ENCODE assay signal across 9 cellular contexts in the genomic region with DNA sequence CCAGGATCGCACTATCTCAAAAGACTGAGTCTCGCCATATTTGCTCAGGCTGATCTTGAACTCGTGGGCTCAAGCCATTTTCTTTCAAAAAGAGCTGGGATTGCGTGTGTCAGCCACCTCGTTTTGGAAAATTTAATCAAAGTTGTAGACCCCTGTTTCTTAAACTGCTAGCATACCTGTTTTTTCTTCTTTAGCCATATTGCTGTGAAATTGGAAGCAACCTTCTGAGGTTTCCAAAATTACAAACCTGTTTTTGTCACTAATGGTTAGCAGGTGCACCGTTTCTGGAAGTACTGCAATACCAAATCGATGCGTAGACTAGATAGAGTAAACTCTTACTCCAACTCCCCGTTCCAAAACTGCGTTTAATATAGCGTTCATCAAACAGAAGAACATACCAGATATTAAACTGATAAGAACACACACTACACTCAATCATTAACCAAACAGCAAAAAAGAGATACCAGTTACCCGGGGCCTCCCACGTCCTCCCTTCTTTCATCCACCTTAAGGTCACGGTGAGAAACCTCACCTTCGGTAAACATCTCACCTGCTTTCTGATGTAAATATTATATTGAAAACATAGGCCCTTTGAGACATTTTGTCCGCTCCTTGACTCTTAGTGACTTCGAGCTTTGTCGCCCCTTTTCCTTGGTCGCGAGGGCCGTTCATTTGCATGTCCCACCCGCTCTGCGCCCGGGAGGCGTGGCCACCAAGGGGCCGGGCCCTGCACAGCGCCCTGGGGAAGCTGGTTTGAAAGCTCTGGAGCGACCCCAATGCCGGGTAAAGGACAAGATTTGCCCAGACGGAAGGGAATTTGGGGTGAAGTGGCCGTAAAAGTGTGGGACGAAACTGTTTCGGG. TPM values are rescaled to one million over a fixed set of nuclear protein-coding genes. Genes with fewer than 3 reads are reported as not detected.
DNase-seq lines count a peak whose midpoint lies in the region; ATAC-seq lines count a peak whose summit lies in the region.
"Had no signal": no experiment of that assay in that cellular context is flagged by ENCODE, and none has a peak within 500 bp of the region (broad histone marks: within the 10 kb centered on the region; RNA-seq: fewer than 3 reads in every experiment).

A gene (minus strand): TSS at position 462 of the 862 bp plus-strand sequence.

- ATAC-seq in GM19025 (IDR thresholded peaks at IDR 0.05; ENCODE audit: low read depth, unreplicated experiment) (peak; percentile 86), HG03354 (IDR thresholded peaks at IDR 0.05; ENCODE audit: poor library complexity, severe bottlenecking, unreplicated experiment) (peak; percentile 90)

- H3K27ac Mint-ChIP-seq in activated CD4-positive, alpha-beta memory T cell treated with anti-CD3 and anti-CD28 coated beads, Interleukin-2, amount 10 ng/mL, durations not matched to agents 7 days and 5 days = peak within 1 kb of the TSS; percentile 94

- CTCF ChIA-PET in activated CD4-positive, alpha-beta memory T cell treated with anti-CD3 and anti-CD28 coated beads, Interleukin-2, amount 10 ng/mL, durations not matched to agents 7 days and 5 days (lab: Charles Lee) = interaction anchor here (0.8 to 2.0 kb wide), 4 partner anchors 14 to 45 kb away, joined by 3 to 8 read pairs (median 3); no protein-coding TSS in a partner anchor

- H3K27me3 Mint-ChIP-seq in activated CD4-positive, alpha-beta memory T cell treated with anti-CD3 and anti-CD28 coated beads, Interleukin-2, amount 10 ng/mL, durations not matched to agents 7 days and 5 days = no peaks in the 10 kb centered on the region

- POLR2A ChIA-PET in activated CD4-positive, alpha-beta memory T cell treated with anti-CD3 and anti-CD28 coated beads, Interleukin-2, amount 10 ng/mL, durations not matched to agents 7 days and 5 days (lab: Charles Lee) = interaction anchor here (0.7 to 4.2 kb wide), 19 partner anchors 10 to 1574 kb away, joined by 3 to 73 read pairs (median 5); no protein-coding TSS in a partner anchor

- no peaks in the 10 kb centered on the region for H3K36me3 Mint-ChIP-seq in activated CD4-positive, alpha-beta memory T cell treated with anti-CD3 and anti-CD28 coated beads, Interleukin-2, amount 10 ng/mL, durations not matched to agents 7 days and 5 days (ENCODE audit: low read depth)

- H3K9me3 Mint-ChIP-seq in activated CD4-positive, alpha-beta memory T cell treated with anti-CD3 and anti-CD28 coated beads, Interleukin-2, amount 10 ng/mL, durations not matched to agents 7 days and 5 days = peaks cover 3% of the 10 kb centered on the region

- DNase-seq in AG08396 (ENCODE audit: low spot score) (peak; percentile 73), NCI-H526 (lab: John Stamatoyannopoulos, UW) (peak; percentile 98 to 100), lung microvascular endothelial cell (ENCODE audit: low read depth in 2 of 2) (peak; percentile 72 to 73)
- DNase-seq in activated CD4-positive, alpha-beta memory T cell treated with anti-CD3 and anti-CD28 coated beads, Interleukin-2, amount 10 ng/mL, durations not matched to agents 7 days and 5 days = peak; percentile 77
- DNase-seq in effector CD8-positive, alpha-beta T cell (lab: John Stamatoyannopoulos, UW) = peak; percentile 56
- peak; percentile 46 to 74 (median 66) for DNase-seq in stimulated activated CD4-positive, alpha-beta T cell treated with anti-CD3 and anti-CD28 coated beads, TNF-alpha, amount 100 ng/mL, for 4 hours (ENCODE audit: low read depth in 3 of 3)

- peaks cover 21% of the 10 kb centered on the region for H3K4me1 Mint-ChIP-seq in activated CD4-positive, alpha-beta memory T cell treated with anti-CD3 and anti-CD28 coated beads, Interleukin-2, amount 10 ng/mL, durations not matched to agents 7 days and 5 days

- peak within 1 kb of the TSS; percentile 97 for H3K4me3 Mint-ChIP-seq in activated CD4-positive, alpha-beta memory T cell treated with anti-CD3 and anti-CD28 coated beads, Interleukin-2, amount 10 ng/mL, durations not matched to agents 7 days and 5 days

RNA-seq across cellular contexts. Expression of the gene that starts here (rescaled TPM):
- total RNA-seq in activated CD4-positive, alpha-beta memory T cell treated with anti-CD3 and anti-CD28 coated beads, Interleukin-2, amount 10 ng/mL, durations not matched to agents 7 days and 5 days = 10 to 100 TPM; 14.6 to 16.1 TPM
- 70.8 and 139 TPM in 2 replicates for total RNA-seq in lung microvascular endothelial cell
- total RNA-seq: RPMI7951 had no signal

Comparison
In these comparisons a context has a peak if more than half of its experiments do, and no peak if none do; other contexts are left out.
1. Peak in every context shown above with its lines: DNase-seq and ATAC-seq.